Comparison of ENCODE assay signal across 9 cellular contexts in genomic region chr11:8732276-8732675, GRCh38. TPM values are rescaled to one million over a fixed set of nuclear protein-coding genes. Genes with fewer than 3 reads are reported as not detected.
DNase-seq lines count a peak whose midpoint lies in the region; ATAC-seq, FAIRE-seq and TF ChIP-seq lines count a peak whose summit lies in the region.
"Had no signal": no experiment of that assay in that cellular context is flagged by ENCODE, and none has a peak within 500 bp of the region (broad histone marks: within the 10 kb centered on the region; RNA-seq: fewer than 3 reads in every experiment).

No MANE protein-coding gene starts in this region.

- H3K36me3 ChIP-seq in muscle layer of colon (ENCODE audit: insufficient read depth, low read length) = peaks cover 23% of the 10 kb centered on the region

- peak overlapping the region; percentile 68 for H3K27ac ChIP-seq in muscle layer of colon (ENCODE audit: low read depth, low read length)
- H3K27ac ChIP-seq: parathyroid adenoma had no signal

- H3K9ac ChIP-seq in muscle layer of colon (ENCODE audit: low read length) = no peak overlapping the region
- H3K9ac ChIP-seq: parathyroid adenoma had no signal

- H3K4me1 ChIP-seq in muscle layer of colon (ENCODE audit: insufficient read depth, low read length) = peaks cover 59% of the 10 kb centered on the region
- H3K4me1 ChIP-seq: parathyroid adenoma had no signal

- peak; percentile 79 for ATAC-seq in HG02623 (IDR thresholded peaks at IDR 0.05; ENCODE audit: unreplicated experiment)
- peak; percentile 4; the same call in 2 of the 3 replicates for ATAC-seq in SK-N-SH treated with all-trans-retinoic acid at 6 μM for 48 hours

- no peaks in the 10 kb centered on the region for H3K27me3 ChIP-seq in muscle layer of colon (ENCODE audit: control insufficient read depth in 1 of 2, insufficient read depth in 2 of 2, low read length in 2 of 2)

- peak; percentile 78 for FAIRE-seq in GM12892 (lab: Jason Lieb, UNC)

- DNase-seq in GM12892 (ENCODE audit: insufficient read length) (no peak), foreskin melanocyte (no peak), erythroblast (lab: John Stamatoyannopoulos, UW) (no peak), dedifferentiated amniotic fluid mesenchymal stem cell (ENCODE audit: extremely low spot score) (no peak), HuH-7.5 (ENCODE audit: low spot score) (no peak)

- no peaks in the 10 kb centered on the region for H3K9me3 ChIP-seq in muscle layer of colon (ENCODE audit: low read length)

- no peak overlapping the region for H3K4me3 ChIP-seq in muscle layer of colon (ENCODE audit: low read depth in 1 of 2, low read length in 2 of 2)

- TF ChIP-seq POLR2A in GM12892 (IDR thresholded peaks at IDR 0.05; ENCODE audit: low read depth, low read length) = no peak
- TF ChIP-seq POLR2A in erythroblast (IDR thresholded peaks at IDR 0.05; ENCODE audit: low read length) = no peak

TF ChIP-seq in SK-N-SH treated with all-trans-retinoic acid at 6 μM for 48 hours, 23 proteins besides CTCF, POLR2A, EP300 and RAD21:
- TF ChIP-seq RARB (CRISPR knock-in tag; IDR thresholded peaks at IDR 0.05) = no peak
- TF ChIP-seq, protein P1, sequence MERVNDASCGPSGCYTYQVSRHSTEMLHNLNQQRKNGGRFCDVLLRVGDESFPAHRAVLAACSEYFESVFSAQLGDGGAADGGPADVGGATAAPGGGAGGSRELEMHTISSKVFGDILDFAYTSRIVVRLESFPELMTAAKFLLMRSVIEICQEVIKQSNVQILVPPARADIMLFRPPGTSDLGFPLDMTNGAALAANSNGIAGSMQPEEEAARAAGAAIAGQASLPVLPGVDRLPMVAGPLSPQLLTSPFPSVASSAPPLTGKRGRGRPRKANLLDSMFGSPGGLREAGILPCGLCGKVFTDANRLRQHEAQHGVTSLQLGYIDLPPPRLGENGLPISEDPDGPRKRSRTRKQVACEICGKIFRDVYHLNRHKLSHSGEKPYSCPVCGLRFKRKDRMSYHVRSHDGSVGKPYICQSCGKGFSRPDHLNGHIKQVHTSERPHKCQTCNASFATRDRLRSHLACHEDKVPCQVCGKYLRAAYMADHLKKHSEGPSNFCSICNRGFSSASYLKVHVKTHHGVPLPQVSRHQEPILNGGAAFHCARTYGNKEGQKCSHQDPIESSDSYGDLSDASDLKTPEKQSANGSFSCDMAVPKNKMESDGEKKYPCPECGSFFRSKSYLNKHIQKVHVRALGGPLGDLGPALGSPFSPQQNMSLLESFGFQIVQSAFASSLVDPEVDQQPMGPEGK (CRISPR knock-in tag; IDR thresholded peaks at IDR 0.05; ENCODE audit: borderline replicate concordance) = no peak
- no peak for TF ChIP-seq ZNF565 (CRISPR knock-in tag; conservative IDR thresholded peaks at IDR 0.05; ENCODE audit: low read depth)
- TF ChIP-seq ISL1 (CRISPR knock-in tag; IDR thresholded peaks at IDR 0.05) = no peak
- TF ChIP-seq TSHZ2 (CRISPR knock-in tag; IDR thresholded peaks at IDR 0.05) = no peak
- TF ChIP-seq ZNF70 (CRISPR knock-in tag; IDR thresholded peaks at IDR 0.05) = no peak
- no peak for TF ChIP-seq ZNF8 (CRISPR knock-in tag; IDR thresholded peaks at IDR 0.05)
- no peak for TF ChIP-seq ZC3H10 (CRISPR knock-in tag; IDR thresholded peaks at IDR 0.05)
- TF ChIP-seq TCF4 (CRISPR knock-in tag; IDR thresholded peaks at IDR 0.05; ENCODE audit: borderline replicate concordance) = no peak
- TF ChIP-seq PPARA (CRISPR knock-in tag; IDR thresholded peaks at IDR 0.05; ENCODE audit: borderline replicate concordance) = no peak
- no peak for TF ChIP-seq ESRRG (CRISPR knock-in tag; IDR thresholded peaks at IDR 0.05)
- TF ChIP-seq ARNTL (CRISPR knock-in tag; IDR thresholded peaks at IDR 0.05; ENCODE audit: borderline replicate concordance, low read depth) = no peak
- no peak for TF ChIP-seq CSDC2 (CRISPR knock-in tag; IDR thresholded peaks at IDR 0.05)
- no peak for TF ChIP-seq BACH2 (CRISPR knock-in tag; IDR thresholded peaks at IDR 0.05; ENCODE audit: borderline replicate concordance)
- TF ChIP-seq CSRNP3 (CRISPR knock-in tag; IDR thresholded peaks at IDR 0.05) = no peak
- no peak for TF ChIP-seq ZFP30 (CRISPR knock-in tag; IDR thresholded peaks at IDR 0.05)

RNA-seq across cellular contexts. Expression of gene RPL27A, which starts 49.7 kb away (rescaled TPM):
- polyA plus RNA-seq in GM12892 (2012; ENCODE audit: missing spikeins) = 4,980 TPM

RNA-seq across cellular contexts. Expression of gene TRIM66, which starts 49.8 kb away (rescaled TPM):
- 9.0 TPM for polyA plus RNA-seq in GM12892 (2012; ENCODE audit: missing spikeins)
